24 cellular contexts compared by ENCODE assay signal in the genomic region with DNA sequence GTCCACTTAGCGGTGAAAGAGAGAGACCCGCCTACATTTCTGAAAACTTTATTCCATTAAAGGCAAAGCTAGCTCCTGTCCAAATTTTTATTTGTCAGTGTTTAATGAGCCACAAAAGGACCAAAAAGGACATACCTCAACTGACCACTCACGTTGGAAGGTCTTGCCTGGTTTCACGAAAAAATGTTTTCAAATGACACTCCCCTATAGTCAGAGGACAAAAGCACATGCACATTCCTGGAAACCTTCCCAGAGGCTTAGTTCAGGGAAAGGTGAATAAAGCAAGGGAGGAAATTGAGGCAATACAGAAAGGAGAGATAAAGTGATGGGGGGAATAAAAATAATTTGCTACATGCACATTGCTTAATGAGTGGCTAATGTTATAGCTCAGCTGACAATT. TPM values are rescaled to one million over a fixed set of nuclear protein-coding genes. Genes with fewer than 3 reads are reported as not detected.
DNase-seq lines count a peak whose midpoint lies in the region; FAIRE-seq and TF ChIP-seq lines count a peak whose summit lies in the region.
"Had no signal": no experiment of that assay in that cellular context is flagged by ENCODE, and none has a peak within 500 bp of the region (broad histone marks: within the 10 kb centered on the region; RNA-seq: fewer than 3 reads in every experiment).

No MANE protein-coding gene starts in this region.

- H3K9me3 Mint-ChIP-seq in Calu3 (ENCODE audit: low read depth, unreplicated experiment): no peaks in the 10 kb centered on the region
- H3K9me3 Mint-ChIP-seq: CD8-positive, alpha-beta memory T cell had no signal

- peaks cover 3% of the 10 kb centered on the region for H3K36me3 Mint-ChIP-seq in Calu3 (ENCODE audit: insufficient read depth, unreplicated experiment)

- no peak overlapping the region for H3K4me3 Mint-ChIP-seq in Calu3 (ENCODE audit: low read depth, unreplicated experiment)
- H3K4me3 Mint-ChIP-seq: CD8-positive, alpha-beta memory T cell had no signal

- peak overlapping the region; percentile 91 for H3K27ac ChIP-seq in angular gyrus (ENCODE audit: low read depth, low read length)
- H3K27ac ChIP-seq in cingulate gyrus (ENCODE audit: low read depth, low read length): peak overlapping the region; percentile 87
- H3K27ac ChIP-seq in trophoblast cell (ENCODE audit: low read depth, low read length): no peak overlapping the region
- H3K27ac ChIP-seq: C4-2B, KMS-11, RWPE1 had no signal

- H3K4ac ChIP-seq in trophoblast cell (ENCODE audit: low read depth, low read length): no peak overlapping the region

- DNase-seq in Caki2 (ENCODE audit: low read depth) (peak; percentile 13), renal cortical epithelial cell (ENCODE audit: low read depth) (peak; percentile 57), trophoblast cell (no peak), Calu3 (no peak), GM19239 (ENCODE audit: insufficient read length, low spot score) (no peak)
- DNase-seq: CD8-positive, alpha-beta memory T cell; DMS53; GDM1; GOT3; NCI-H1105 treated with DMSO at 0.1 percent for 48 hours; NCI-H2029 treated with DMSO at 0.1 percent for 48 hours; NCI-H2171; NCI-H345; NCI-H524; NCI-H774; NK-92 treated with Interleukin-12 subunit alpha and Interleukin-12 subunit beta, amount 100 ng/mL, for 24 hours; SIG-M5 had no signal

- no peak overlapping the region for H3K23ac ChIP-seq in trophoblast cell (ENCODE audit: low read length)

- no peak overlapping the region for H4K8ac ChIP-seq in trophoblast cell (ENCODE audit: low read depth, low read length)

- H3K4me2 ChIP-seq in trophoblast cell (ENCODE audit: low read length): no peak overlapping the region
- H3K4me2 ChIP-seq: KMS-11 had no signal

- in situ Hi-C loops in Caki2 (cut with HindIII; ENCODE audit: low pct_unique_long_range_greater_than_20kb, low sequenced_read_pairs): no loop called here

- intact Hi-C loops in Calu3 (cut with micrococcal nuclease; ENCODE audit: unreplicated experiment): no loop called here

- WGBS in trophoblast cell (ENCODE audit: extremely low coverage, insufficient coverage, insufficient read length): no CpG with 5 or more reads among the region's 4 CpGs

- no peak overlapping the region for H3K9ac ChIP-seq in trophoblast cell (ENCODE audit: low read length)
- H3K9ac ChIP-seq: KMS-11 had no signal

- CTCF ChIA-PET in Calu3 (lab: Charles Lee): no interaction called here

- no peak for TF ChIP-seq CTCF in Calu3 (IDR thresholded peaks at IDR 0.05; ENCODE audit: unreplicated experiment)

- H3K14ac ChIP-seq in trophoblast cell (ENCODE audit: low read length): no peak overlapping the region

- H3K4me3 ChIP-seq in trophoblast cell (ENCODE audit: low read depth, low read length): no peak overlapping the region

- H3K27ac Mint-ChIP-seq in Calu3 (ENCODE audit: unreplicated experiment): no peak overlapping the region

- H2BK120ac ChIP-seq in trophoblast cell (ENCODE audit: insufficient read depth, low read length, poor library complexity): no peak overlapping the region

- no peak overlapping the region for H2AFZ ChIP-seq in trophoblast cell (ENCODE audit: insufficient read depth, low read length, poor library complexity)

- H3K27me3 Mint-ChIP-seq in Calu3 (ENCODE audit: unreplicated experiment): no peaks in the 10 kb centered on the region
- H3K27me3 Mint-ChIP-seq: CD8-positive, alpha-beta memory T cell had no signal

- H3K36me3 ChIP-seq in trophoblast cell (ENCODE audit: control insufficient read depth in 1 of 2, insufficient read depth in 2 of 2, low read length in 2 of 2): peaks cover 7 to 13% of the 10 kb centered on the region in 2 experiments

- H3K79me1 ChIP-seq in trophoblast cell (ENCODE audit: low read length): peaks cover 5% of the 10 kb centered on the region

- no peak overlapping the region for H4K91ac ChIP-seq in trophoblast cell (ENCODE audit: low read depth, low read length)

- no peak overlapping the region for H3K18ac ChIP-seq in trophoblast cell (ENCODE audit: low read length)

- no TSS peak for BruUV-seq in Calu3 (replicated peaks; lab: Mats Ljungman, UMichigan)

- H3K27me3 ChIP-seq in trophoblast cell (ENCODE audit: insufficient read depth, low read length): no peaks in the 10 kb centered on the region

- no peak overlapping the region for H4K12ac ChIP-seq in trophoblast cell (ENCODE audit: low read depth, low read length)

- peaks cover 0 to 2% of the 10 kb centered on the region in 2 experiments for H3K4me1 ChIP-seq in trophoblast cell (ENCODE audit: control insufficient read depth in 1 of 2, insufficient read depth in 2 of 2, low read length in 2 of 2)

- H2AK5ac ChIP-seq in trophoblast cell (ENCODE audit: low read length): no peak overlapping the region

- FAIRE-seq in GM19239 (lab: Jason Lieb, UNC): no peak
- FAIRE-seq: A204.1, GM18507 had no signal

- no peaks in the 10 kb centered on the region for H3K4me1 Mint-ChIP-seq in Calu3 (ENCODE audit: low read depth, unreplicated experiment)

- no peaks in the 10 kb centered on the region for H3K79me2 ChIP-seq in trophoblast cell (ENCODE audit: control insufficient read depth, insufficient read depth, low read length, poor library complexity)

- no peak overlapping the region for H2BK5ac ChIP-seq in trophoblast cell (ENCODE audit: low read depth, low read length, poor library complexity)

- H2BK12ac ChIP-seq in trophoblast cell (ENCODE audit: low read length): no peak overlapping the region

- peaks cover 3% of the 10 kb centered on the region for H3K9me3 ChIP-seq in trophoblast cell (ENCODE audit: insufficient read depth, low read depth, low read length)

RNA-seq across cellular contexts. Expression of gene DOCK9, which starts 55.6 kb away (rescaled TPM):
- 5.6 and 9.4 TPM in 2 replicates for total RNA-seq in Caki2 (2014; rRNA removed; shearing (Covaris generic); ENCODE audit: low replicate concordance)
- total RNA-seq in renal cortical epithelial cell (84.4 and 92.7 TPM in 2 replicates), Calu3 (2022) (21.1 and 26.2 TPM in 2 replicates)
- polyA plus RNA-seq in trophoblast cell (2013): 135 and 138 TPM in 2 replicates

Comparison
In these comparisons a context has a peak if more than half of its experiments do, and no peak if none do; other contexts are left out.
1. DNase-seq: peak in Caki2 (single experiment) and renal cortical epithelial cell (single experiment); none in trophoblast cell (0 of 2), Calu3 (single experiment) and GM19239 (single experiment).